In genomic region chr10:986881-987634, GRCh38 we compare ENCODE assay signal across 8 cellular contexts. TPM values are rescaled to one million over a fixed set of nuclear protein-coding genes. Genes with fewer than 3 reads are reported as not detected.
A peak's percentile ranks its signal among the peaks of the same experiment; 100 is the strongest.
DNase-seq lines count a peak whose midpoint lies in the region; TF ChIP-seq lines count a peak whose summit lies in the region.

No MANE protein-coding gene starts in this region.

- H3K9me3 ChIP-seq in SJCRH30 (replicated peaks) (no peaks in the 10 kb centered on the region), esophagus squamous epithelium (no peaks in the 10 kb centered on the region), ovary (no peaks in the 10 kb centered on the region)

- H3K4me3 ChIP-seq in SJCRH30 (peak overlapping the region; percentile 71), esophagus squamous epithelium (peak overlapping the region; percentile 77 to 100 (median 95)), ovary (peak overlapping the region; percentile 86)

- TF ChIP-seq POLR2A in esophagus squamous epithelium (IDR thresholded peaks at IDR 0.05), result no peak
- TF ChIP-seq POLR2A in ovary (IDR thresholded peaks at IDR 0.05), result no peak

- no peak overlapping the region for H3K27ac ChIP-seq in SJCRH30
- peak overlapping the region; percentile 95 to 99 (median 96) for H3K27ac ChIP-seq in esophagus squamous epithelium
- H3K27ac ChIP-seq in ovary, result peak overlapping the region in 1 of 2 donors; percentile 89

- H3K27me3 ChIP-seq in SJCRH30 (no peaks in the 10 kb centered on the region), esophagus squamous epithelium (no peaks in the 10 kb centered on the region), ovary (no peaks in the 10 kb centered on the region)

- H3K4me3 Mint-ChIP-seq in T-helper 2 cell treated with Interferon-gamma antibody and Interleukin-4, amounts not matched to agents 5 μg/mL and 100 μg/mL, for 36 hours, result peak overlapping the region; percentile 94

- peaks cover 23% of the 10 kb centered on the region for H3K4me1 Mint-ChIP-seq in T-helper 2 cell treated with Interferon-gamma antibody and Interleukin-4, amounts not matched to agents 5 μg/mL and 100 μg/mL, for 36 hours (ENCODE audit: low read depth)

- peaks cover 22% of the 10 kb centered on the region for H3K36me3 Mint-ChIP-seq in T-helper 2 cell treated with Interferon-gamma antibody and Interleukin-4, amounts not matched to agents 5 μg/mL and 100 μg/mL, for 36 hours (ENCODE audit: low read depth)

- peaks cover 2% of the 10 kb centered on the region; the same call in 1 of the 2 replicates for H3K36me3 ChIP-seq in SJCRH30
- peaks cover 0 to 3% (median 0%) of the 10 kb centered on the region in 3 donors for H3K36me3 ChIP-seq in esophagus squamous epithelium
- H3K36me3 ChIP-seq in ovary, result no peaks in the 10 kb centered on the region

- no peak for TF ChIP-seq EP300 in ovary (IDR thresholded peaks at IDR 0.05)

- intact Hi-C loops in esophagus squamous epithelium (cut with DNase I) (no loop called here), ovary (cut with DNase I) (loop anchor here in 1 of 4 donors (5.0 kb wide), 2 partner anchors 55 to 60 kb away; partner anchors contain the start of genes IDI1 and LARP4B)

- H3K27ac Mint-ChIP-seq in T-helper 2 cell treated with Interferon-gamma antibody and Interleukin-4, amounts not matched to agents 5 μg/mL and 100 μg/mL, for 36 hours, result peak overlapping the region; percentile 97

- no peak for DNase-seq in T-helper 2 cell treated with Interferon-gamma antibody and Interleukin-4, amounts not matched to agents 5 μg/mL and 100 μg/mL, for 36 hours (ENCODE audit: low spot score)
- DNase-seq in T-helper 2 cell (no peak), SJCRH30 (no peak), esophagus squamous epithelium (lab: John Stamatoyannopoulos, UW) (no peak), ovary (no peak), NCI-H82 treated with DMSO at 0.1 percent for 48 hours (lab: John Stamatoyannopoulos, UW; ENCODE audit: unreplicated experiment) (no peak), NCI-H1930 (lab: John Stamatoyannopoulos, UW) (no peak), pons (ENCODE audit: low spot score) (no peak)

- H3K9me3 Mint-ChIP-seq in T-helper 2 cell treated with Interferon-gamma antibody and Interleukin-4, amounts not matched to agents 5 μg/mL and 100 μg/mL, for 36 hours, result no peaks in the 10 kb centered on the region

- H3K4me1 ChIP-seq in SJCRH30 (peaks cover 3% of the 10 kb centered on the region; the same call in 1 of the 2 replicates), esophagus squamous epithelium (peaks cover 14 to 48% (median 30%) of the 10 kb centered on the region in 3 donors), ovary (ENCODE audit: insufficient read depth) (peaks cover 12% of the 10 kb centered on the region)

- TF ChIP-seq CTCF in esophagus squamous epithelium (IDR thresholded peaks at IDR 0.05) (no peak), ovary (IDR thresholded peaks at IDR 0.05) (no peak)

- H3K27me3 Mint-ChIP-seq in T-helper 2 cell treated with Interferon-gamma antibody and Interleukin-4, amounts not matched to agents 5 μg/mL and 100 μg/mL, for 36 hours (ENCODE audit: low read depth), result no peaks in the 10 kb centered on the region

- WGBS in esophagus squamous epithelium, 2 donors, result 49 to 65% methylated on average over 9 to 14 of the region's 14 CpGs
- 59 to 69% (median 67%) methylated on average over 14 of the region's 14 CpGs for WGBS in ovary, 3 donors

RNA-seq across cellular contexts. Expression of gene GTPBP4, which starts 1.2 kb away (rescaled TPM):
- 52.3 and 58.5 TPM in 2 replicates for total RNA-seq in SJCRH30 (2014; rRNA removed; shearing (Covaris generic))
- total RNA-seq in esophagus squamous epithelium, result 10 to 100 TPM; 10.2 to 35.1 (median 23.1) TPM
- total RNA-seq in ovary, result 10 to 100 TPM; 17.9 to 44.7 (median 30.5) TPM
- 10 to 100 TPM; 18.4 to 32.7 TPM for polyA plus RNA-seq in ovary

RNA-seq across cellular contexts. Expression of gene IDI2, which starts 38.6 kb away (rescaled TPM):
- not detected in 2 replicates for total RNA-seq in SJCRH30 (2014; rRNA removed; shearing (Covaris generic))
- total RNA-seq in esophagus squamous epithelium (not detected), ovary (not detected)
- not detected for polyA plus RNA-seq in ovary

RNA-seq across cellular contexts. Expression of gene LARP4B, which starts 55.6 kb away (rescaled TPM):
- total RNA-seq in SJCRH30 (2014; rRNA removed; shearing (Covaris generic)), result 29.1 and 29.4 TPM in 2 replicates
- 10 to 100 TPM; 32.7 to 75.5 (median 63.4) TPM for total RNA-seq in esophagus squamous epithelium
- 10 to 100 TPM; 32.9 to 77.8 (median 56.2) TPM for total RNA-seq in ovary
- polyA plus RNA-seq in ovary, result 10 to 100 TPM; 14.4 to 21.1 TPM
